In genomic region chr10:29537799-29538198, GRCh38 we compare ENCODE assay signal across 27 cellular contexts.
A peak's percentile ranks its signal among the peaks of the same experiment; 100 is the strongest.
DNase-seq lines count a peak whose midpoint lies in the region; ATAC-seq and TF ChIP-seq lines count a peak whose summit lies in the region.
"Had no signal": no experiment of that assay in that cellular context is flagged by ENCODE, and none has a peak within 500 bp of the region (broad histone marks: within the 10 kb centered on the region; RNA-seq: fewer than 3 reads in every experiment).

No MANE protein-coding gene starts in this region.

- ATAC-seq in Right ventricle myocardium superior (ENCODE audit: poor library complexity) = no peak
- ATAC-seq in HG02623 (IDR thresholded peaks at IDR 0.05; ENCODE audit: unreplicated experiment) = no peak
- no peak for ATAC-seq in stimulated activated memory B cell treated with anti-CD40 and anti-IgM and Interleukin-4, amounts not matched to agents 10 μg/mL and 1 μg/mL and 100 μg/mL, for 72 hours
- ATAC-seq: GM23338 had no signal

- H3K9me3 ChIP-seq in cardiac muscle cell (ENCODE audit: low read depth) = no peaks in the 10 kb centered on the region
- H3K9me3 ChIP-seq in stomach smooth muscle (ENCODE audit: control insufficient read depth in 2 of 2, low read length in 2 of 2) = no peaks in the 10 kb centered on the region
- H3K9me3 ChIP-seq: BE2C had no signal

- peaks cover 53% of the 10 kb centered on the region for H3K4me1 Mint-ChIP-seq in nephron progenitor cell
- no peaks in the 10 kb centered on the region for H3K4me1 Mint-ChIP-seq in stimulated activated memory B cell treated with anti-CD40 and anti-IgM and Interleukin-4, amounts not matched to agents 10 μg/mL and 1 μg/mL and 100 μg/mL, for 72 hours
- H3K4me1 Mint-ChIP-seq: IgD-negative memory B cell had no signal

- H3K27ac Mint-ChIP-seq in nephron progenitor cell = peak overlapping the region; percentile 57
- H3K27ac Mint-ChIP-seq in stimulated activated memory B cell treated with anti-CD40 and anti-IgM and Interleukin-4, amounts not matched to agents 10 μg/mL and 1 μg/mL and 100 μg/mL, for 72 hours = no peak overlapping the region
- H3K27ac Mint-ChIP-seq: GM23338, H9, HFFc6 had no signal

- peaks cover 30% of the 10 kb centered on the region for H3K36me3 Mint-ChIP-seq in nephron progenitor cell (ENCODE audit: low read depth)
- no peaks in the 10 kb centered on the region for H3K36me3 Mint-ChIP-seq in stimulated activated memory B cell treated with anti-CD40 and anti-IgM and Interleukin-4, amounts not matched to agents 10 μg/mL and 1 μg/mL and 100 μg/mL, for 72 hours
- H3K36me3 Mint-ChIP-seq: IgD-negative memory B cell had no signal

- intact Hi-C loops in Right ventricle myocardium superior (cut with DNase I) = loop anchor here (10.0 kb wide), 1 partner anchor 197 kb away; no protein-coding TSS in a partner anchor

- H3K9me3 Mint-ChIP-seq in nephron progenitor cell = no peaks in the 10 kb centered on the region
- H3K9me3 Mint-ChIP-seq in stimulated activated memory B cell treated with anti-CD40 and anti-IgM and Interleukin-4, amounts not matched to agents 10 μg/mL and 1 μg/mL and 100 μg/mL, for 72 hours = no peaks in the 10 kb centered on the region
- H3K9me3 Mint-ChIP-seq: CD14-positive monocyte; CD8-positive, alpha-beta memory T cell; GM23338; H9; HFFc6; IgD-negative memory B cell had no signal

- no peak overlapping the region for H3K9ac ChIP-seq in stomach smooth muscle (ENCODE audit: low read length in 2 of 2)
- H3K9ac ChIP-seq: KMS-11 had no signal

- H3K4me3 ChIP-seq in cardiac muscle cell = no peak overlapping the region
- no peak overlapping the region for H3K4me3 ChIP-seq in stomach smooth muscle (ENCODE audit: low read length in 2 of 2)
- H3K4me3 ChIP-seq: GM23338, SK-N-MC had no signal

- H3K27me3 ChIP-seq in cardiac muscle cell = no peaks in the 10 kb centered on the region
- H3K27me3 ChIP-seq in stomach smooth muscle (ENCODE audit: control insufficient read depth in 1 of 2, insufficient read depth in 2 of 2, low read length in 2 of 2) = no peaks in the 10 kb centered on the region
- H3K27me3 ChIP-seq: BE2C had no signal

- H3K36me3 ChIP-seq in cardiac muscle cell (peaks cover 25% of the 10 kb centered on the region), stomach smooth muscle (ENCODE audit: control insufficient read depth in 2 of 2, insufficient read depth in 2 of 2, low read length in 2 of 2) (peaks cover 29 to 30% of the 10 kb centered on the region in 2 donors)
- H3K36me3 ChIP-seq: BE2C had no signal

- H3K4me1 ChIP-seq in cardiac muscle cell (ENCODE audit: low read depth) (peaks cover 36% of the 10 kb centered on the region), stomach smooth muscle (ENCODE audit: control insufficient read depth, insufficient read depth, low read length) (peaks cover 57% of the 10 kb centered on the region)

- DNase-seq in cardiac muscle cell (ENCODE audit: low read depth in 1 of 2, low spot score in 1 of 2) = no peak
- no peak for DNase-seq in Right ventricle myocardium superior
- DNase-seq in RPMI7951 (ENCODE audit: low read depth) = peak; percentile 19
- no peak for DNase-seq in nephron progenitor cell
- DNase-seq in DMS53 treated with DMSO at 0.1 percent for 48 hours (lab: John Stamatoyannopoulos, UW; ENCODE audit: unreplicated experiment) = no peak
- DNase-seq: ACHN; BE2C; Calu3; CD8-positive, alpha-beta memory T cell; H9; HFFc6; MM.1S; NCI-H2029; NCI-H446; NCI-H524 treated with DMSO at 0.1 percent for 48 hours; NCI-H774; SHP77 had no signal

- TF ChIP-seq CTCF in cardiac muscle cell (IDR thresholded peaks at IDR 0.05; ENCODE audit: low read depth, low read length) (no peak), nephron progenitor cell (IDR thresholded peaks at IDR 0.05) (no peak)

- H3K4me3 Mint-ChIP-seq in nephron progenitor cell = no peak overlapping the region
- H3K4me3 Mint-ChIP-seq in stimulated activated memory B cell treated with anti-CD40 and anti-IgM and Interleukin-4, amounts not matched to agents 10 μg/mL and 1 μg/mL and 100 μg/mL, for 72 hours = no peak overlapping the region
- H3K4me3 Mint-ChIP-seq: CD14-positive monocyte; CD8-positive, alpha-beta memory T cell; GM23338; H9; HFFc6; IgD-negative memory B cell had no signal

- H3K27ac ChIP-seq in cardiac muscle cell = peak overlapping the region; percentile 32
- peak overlapping the region; percentile 37 for H3K27ac ChIP-seq in stomach smooth muscle (ENCODE audit: low read length)
- H3K27ac ChIP-seq: 22Rv1, HL-60, KMS-11, SK-N-MC had no signal

- H3K27me3 Mint-ChIP-seq in nephron progenitor cell (ENCODE audit: low read depth, poor library complexity) = no peaks in the 10 kb centered on the region
- peaks cover 8% of the 10 kb centered on the region for H3K27me3 Mint-ChIP-seq in stimulated activated memory B cell treated with anti-CD40 and anti-IgM and Interleukin-4, amounts not matched to agents 10 μg/mL and 1 μg/mL and 100 μg/mL, for 72 hours
